In genomic region chr7:13742719-13743640, GRCh38 we compare ENCODE assay signal across 8 cellular contexts.
DNase-seq lines count a peak whose midpoint lies in the region; ATAC-seq and TF ChIP-seq lines count a peak whose summit lies in the region.

No MANE protein-coding gene starts in this region.

- no peaks in the 10 kb centered on the region for H4K20me1 ChIP-seq in hepatocyte (ENCODE audit: insufficient read depth, poor library complexity, severe bottlenecking)

- H3K27me3 ChIP-seq in adrenal gland (no peaks in the 10 kb centered on the region), hepatocyte (no peaks in the 10 kb centered on the region)

- H3K4me1 ChIP-seq in adrenal gland (replicated peaks in 1 of 2) (no peaks in the 10 kb centered on the region), hepatocyte (ENCODE audit: insufficient read depth) (peaks cover 10% of the 10 kb centered on the region)

- H3K4me3 ChIP-seq in adrenal gland (no peak overlapping the region), hepatocyte (no peak overlapping the region)

- no peak for TF ChIP-seq POLR2A in adrenal gland (IDR thresholded peaks at IDR 0.05)

- 36 to 42% (median 41%) methylated on average over 5 of the region's 5 CpGs for WGBS in adrenal gland, 4 donors
- whole genome bisulfite sequencing in hepatocyte (ENCODE audit: low lambda C conversion rate, missing lambda C conversion rate) = 64% methylated on average over 5 of the region's 5 CpGs

- H3K9me3 ChIP-seq in adrenal gland (replicated peaks in 1 of 3) = no peaks in the 10 kb centered on the region
- H3K9me3 ChIP-seq in hepatocyte (ENCODE audit: low read depth) = no peaks in the 10 kb centered on the region

- TF ChIP-seq CTCF in adrenal gland (IDR thresholded peaks at IDR 0.05) = peak; percentile 29 to 58 (median 45)
- peak; percentile 65 for TF ChIP-seq CTCF in hepatocyte (IDR thresholded peaks at IDR 0.05; ENCODE audit: poor library complexity)

- no peak overlapping the region for H2AFZ ChIP-seq in hepatocyte

- intact Hi-C loops in adrenal gland (cut with DNase I) = no loop called here

- no peaks in the 10 kb centered on the region for H3K79me2 ChIP-seq in hepatocyte

- H3K36me3 ChIP-seq in adrenal gland (replicated peaks in 1 of 2) (no peaks in the 10 kb centered on the region), hepatocyte (replicated peaks; ENCODE audit: insufficient read depth, low read depth) (no peaks in the 10 kb centered on the region)

- DNase-seq in Daoy (ENCODE audit: low read depth) (peak; percentile 51), NCI-H146 treated with DMSO at 0.1 percent for 48 hours (lab: John Stamatoyannopoulos, UW; ENCODE audit: unreplicated experiment) (peak; percentile 36), adrenal gland (peak; percentile 28 to 70 (median 36)), hepatocyte (ENCODE audit: low spot score) (peak; percentile 61), stromal cell of bone marrow (ENCODE audit: low read depth) (peak; percentile 47)

- H3K27ac ChIP-seq in adrenal gland = no peak overlapping the region
- no peak overlapping the region for H3K27ac ChIP-seq in hepatocyte

- H3K4me2 ChIP-seq in hepatocyte = no peak overlapping the region

- ATAC-seq in GM21786 (IDR thresholded peaks at IDR 0.05; ENCODE audit: unreplicated experiment) (no peak), GM21576 (IDR thresholded peaks at IDR 0.05; ENCODE audit: unreplicated experiment) (no peak), GM19452 (IDR thresholded peaks at IDR 0.05; ENCODE audit: unreplicated experiment) (no peak)

- no peaks in the 10 kb centered on the region for H3K9me2 ChIP-seq in hepatocyte (replicated peaks; ENCODE audit: insufficient read depth)
